Comparison of ENCODE assay signal across 8 cellular contexts in genomic region chr2:27070653-27071276, GRCh38. TPM values are rescaled to one million over a fixed set of nuclear protein-coding genes. Genes with fewer than 3 reads are reported as not detected.
DNase-seq lines count a peak whose midpoint lies in the region; ATAC-seq and TF ChIP-seq lines count a peak whose summit lies in the region.

No MANE protein-coding gene starts in this region.

- peaks cover 44% of the 10 kb centered on the region for H3K4me1 Mint-ChIP-seq in HFFc6 (ENCODE audit: low read depth)
- peaks cover 65% of the 10 kb centered on the region for H3K4me1 Mint-ChIP-seq in stimulated activated memory B cell treated with anti-CD40 and anti-IgM and Interleukin-4, amounts not matched to agents 10 μg/mL and 1 μg/mL and 100 μg/mL, for 72 hours

- peak overlapping the region; percentile 99 for H3K4me3 Mint-ChIP-seq in HFFc6
- H3K4me3 Mint-ChIP-seq in stimulated activated memory B cell treated with anti-CD40 and anti-IgM and Interleukin-4, amounts not matched to agents 10 μg/mL and 1 μg/mL and 100 μg/mL, for 72 hours: peak overlapping the region; percentile 89

- H3K27me3 Mint-ChIP-seq in HFFc6 (ENCODE audit: insufficient read depth): peaks cover 2% of the 10 kb centered on the region; the same call in 1 of the 2 replicates
- no peaks in the 10 kb centered on the region for H3K27me3 Mint-ChIP-seq in stimulated activated memory B cell treated with anti-CD40 and anti-IgM and Interleukin-4, amounts not matched to agents 10 μg/mL and 1 μg/mL and 100 μg/mL, for 72 hours

- peak overlapping the region; percentile 76 for H3K27ac ChIP-seq in right cardiac atrium (ENCODE audit: low read length)

- no peaks in the 10 kb centered on the region for H3K27me3 ChIP-seq in right cardiac atrium (ENCODE audit: control insufficient read depth, insufficient read depth)

- H3K36me3 Mint-ChIP-seq in HFFc6 (ENCODE audit: low read depth): peaks cover 39% of the 10 kb centered on the region
- H3K36me3 Mint-ChIP-seq in stimulated activated memory B cell treated with anti-CD40 and anti-IgM and Interleukin-4, amounts not matched to agents 10 μg/mL and 1 μg/mL and 100 μg/mL, for 72 hours: peaks cover 31% of the 10 kb centered on the region

- H3K9me3 Mint-ChIP-seq in HFFc6: no peaks in the 10 kb centered on the region
- H3K9me3 Mint-ChIP-seq in stimulated activated memory B cell treated with anti-CD40 and anti-IgM and Interleukin-4, amounts not matched to agents 10 μg/mL and 1 μg/mL and 100 μg/mL, for 72 hours: no peaks in the 10 kb centered on the region

- no peak for DNase-seq in HFFc6
- peak in 1 of 3 donors; percentile 30 for DNase-seq in right cardiac atrium
- no peak for DNase-seq in GM03348 (ENCODE audit: low spot score)
- DNase-seq in NOMO-1 (lab: John Stamatoyannopoulos, UW; ENCODE audit: unreplicated experiment in 2 of 2): no peak
- DNase-seq in activated effector memory CD4-positive, alpha-beta T cell treated with Interleukin-2 at 50 U/mL for 16 hours: no peak
- DNase-seq in GF-D8 (lab: John Stamatoyannopoulos, UW): no peak

- ATAC-seq in right cardiac atrium: peak in 1 of 2 donors; percentile 1
- ATAC-seq in stimulated activated memory B cell treated with anti-CD40 and anti-IgM and Interleukin-4, amounts not matched to agents 10 μg/mL and 1 μg/mL and 100 μg/mL, for 72 hours: no peak

- H3K27ac Mint-ChIP-seq in HFFc6: peak overlapping the region; percentile 93
- H3K27ac Mint-ChIP-seq in stimulated activated memory B cell treated with anti-CD40 and anti-IgM and Interleukin-4, amounts not matched to agents 10 μg/mL and 1 μg/mL and 100 μg/mL, for 72 hours: peak overlapping the region; percentile 81

- peak overlapping the region; percentile 100 for H3K4me3 ChIP-seq in WI38 (ENCODE audit: low read depth, low read length)
- peak overlapping the region; percentile 68 for H3K4me3 ChIP-seq in right cardiac atrium (ENCODE audit: low read length)

- no peaks in the 10 kb centered on the region for H3K9me3 ChIP-seq in right cardiac atrium (ENCODE audit: control insufficient read depth, low read length)

- peaks cover 6% of the 10 kb centered on the region for H3K4me1 ChIP-seq in right cardiac atrium (ENCODE audit: control insufficient read depth, insufficient read depth, low read length)

- 2% methylated on average over 11 of the region's 11 CpGs for WGBS in right cardiac atrium

- TF ChIP-seq CTCF in HFFc6 (IDR thresholded peaks at IDR 0.05) (no peak), WI38 (IDR thresholded peaks at IDR 0.05; ENCODE audit: low read depth, low read length) (no peak)

- intact Hi-C loops in right cardiac atrium (cut with DNase I): no loop called here

RNA-seq across cellular contexts. Expression of gene OST4, which starts 0.7 kb away (rescaled TPM):
- total RNA-seq in HFFc6 (2021; fragmentation: NEBNext Ultra II Directional; extraction: Animal tissue kit (Norgen Biotek cat#: 25700)): 100 to 1,000 TPM; 500 to 565 (median 548) TPM
- total RNA-seq in right cardiac atrium: 100 to 1,000 TPM; 372 to 487 (median 454) TPM
- polyA plus RNA-seq in right cardiac atrium: 872 TPM

RNA-seq across cellular contexts. Expression of gene EMILIN1, which starts 7.7 kb away (rescaled TPM):
- total RNA-seq in HFFc6 (2021; fragmentation: NEBNext Ultra II Directional; extraction: Animal tissue kit (Norgen Biotek cat#: 25700)): 100 to 1,000 TPM; 144 to 208 (median 183) TPM
- 10 to 100 TPM; 24.3 to 44.2 (median 38.9) TPM for total RNA-seq in right cardiac atrium
- polyA plus RNA-seq in right cardiac atrium: 30.0 TPM

RNA-seq across cellular contexts. Expression of gene KHK, which starts 15.8 kb away (rescaled TPM):
- total RNA-seq in HFFc6 (2021; fragmentation: NEBNext Ultra II Directional; extraction: Animal tissue kit (Norgen Biotek cat#: 25700)): 1 to 10 TPM; 1.0 to 1.7 (median 1.6) TPM
- 1 to 10 TPM; 1.9 to 5.5 (median 3.2) TPM for total RNA-seq in right cardiac atrium
- polyA plus RNA-seq in right cardiac atrium: 1.7 TPM

RNA-seq across cellular contexts. Expression of gene AGBL5, which starts 19.3 kb away (rescaled TPM):
- total RNA-seq in HFFc6 (2021; fragmentation: NEBNext Ultra II Directional; extraction: Animal tissue kit (Norgen Biotek cat#: 25700)): 10 to 100 TPM; 23.5 to 31.4 (median 28.6) TPM
- 10 to 100 TPM; 10.8 to 12.4 (median 11.4) TPM for total RNA-seq in right cardiac atrium
- 5.9 TPM for polyA plus RNA-seq in right cardiac atrium

RNA-seq across cellular contexts. Expression of gene TMEM214, which starts 38.0 kb away (rescaled TPM):
- 100 to 1,000 TPM; 119 to 162 (median 144) TPM for total RNA-seq in HFFc6 (2021; fragmentation: NEBNext Ultra II Directional; extraction: Animal tissue kit (Norgen Biotek cat#: 25700))
- total RNA-seq in right cardiac atrium: 10 to 100 TPM; 40.8 to 56.7 (median 47.7) TPM
- polyA plus RNA-seq in right cardiac atrium: 29.4 TPM
